12 cellular contexts compared by ENCODE assay signal in the genomic region with DNA sequence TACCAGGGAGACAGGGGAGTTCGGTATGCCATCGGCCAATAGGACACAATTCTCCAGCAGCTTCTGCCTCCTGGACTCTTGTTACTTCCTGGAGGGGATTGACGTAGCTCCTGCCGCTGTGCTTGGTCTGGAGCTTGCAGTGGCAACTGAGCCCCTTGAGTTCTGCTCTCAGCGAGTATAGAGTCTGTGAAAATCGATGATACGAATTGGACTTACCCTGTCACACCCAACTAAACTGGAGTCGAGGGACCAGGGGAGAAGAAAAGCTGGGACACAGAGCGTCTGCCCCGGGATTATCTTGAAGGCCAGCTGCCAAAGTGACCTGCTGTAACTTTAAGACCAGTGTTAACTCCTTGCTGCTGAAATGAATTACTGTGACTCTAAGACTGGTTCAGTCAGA. TPM values are rescaled to one million over a fixed set of nuclear protein-coding genes. Genes with fewer than 3 reads are reported as not detected.
DNase-seq lines count a peak whose midpoint lies in the region; ATAC-seq, FAIRE-seq and TF ChIP-seq lines count a peak whose summit lies in the region.
"Had no signal": no experiment of that assay in that cellular context is flagged by ENCODE, and none has a peak within 500 bp of the region (broad histone marks: within the 10 kb centered on the region; RNA-seq: fewer than 3 reads in every experiment).

No MANE protein-coding gene starts in this region.

- no peak for ATAC-seq in activated CD8-positive, alpha-beta T cell treated with anti-CD3 and anti-CD28 coated beads, Interleukin-2, amount 10 ng/mL, durations not matched to agents 7 days and 5 days
- no peak for ATAC-seq in activated CD8-positive, alpha-beta T cell treated with anti-CD3 and anti-CD28 coated beads for 36 hours
- no peak for ATAC-seq in activated naive CD4-positive, alpha-beta T cell treated with anti-CD3 and anti-CD28 coated beads, Interleukin-2, amount 50 U/mL, for 72 hours

- no peaks in the 10 kb centered on the region for H3K27me3 ChIP-seq in endothelial cell of umbilical vein (ENCODE audit: control insufficient read depth in 2 of 2, insufficient read depth in 2 of 2, low read length in 2 of 2)
- no peaks in the 10 kb centered on the region for H3K27me3 ChIP-seq in PC-9 (ENCODE audit: insufficient read depth, low read depth)

- FAIRE-seq in endothelial cell of umbilical vein (lab: Jason Lieb, UNC): no peak

- H3K9me3 Mint-ChIP-seq in activated CD8-positive, alpha-beta T cell treated with anti-CD3 and anti-CD28 coated beads, Interleukin-2, amount 10 ng/mL, durations not matched to agents 7 days and 5 days (ENCODE audit: insufficient read depth): peaks cover 13% of the 10 kb centered on the region
- H3K9me3 Mint-ChIP-seq in activated CD8-positive, alpha-beta T cell treated with anti-CD3 and anti-CD28 coated beads for 36 hours: peaks cover 9% of the 10 kb centered on the region
- H3K9me3 Mint-ChIP-seq in activated naive CD4-positive, alpha-beta T cell treated with anti-CD3 and anti-CD28 coated beads, Interleukin-2, amount 50 U/mL, for 72 hours: peaks cover 7 to 12% of the 10 kb centered on the region in 2 donors

- dilution Hi-C loops in endothelial cell of umbilical vein (cut with MboI; ENCODE audit: extremely low pct_ligation_motif_present, low sequenced_read_pairs): no loop called here

- peak overlapping the region; percentile 52 for H3K4me2 ChIP-seq in endothelial cell of umbilical vein (ENCODE audit: insufficient read depth, low read length)
- H3K4me2 ChIP-seq in PC-9: no peak overlapping the region

- peak overlapping the region; percentile 88 for H3K27ac ChIP-seq in endothelial cell of umbilical vein (ENCODE audit: insufficient read depth, low read depth, low read length)
- H3K27ac ChIP-seq in PC-9: no peak overlapping the region

- H3K79me2 ChIP-seq in endothelial cell of umbilical vein (ENCODE audit: control insufficient read depth, insufficient read depth, low read length): peaks cover 100% of the 10 kb centered on the region
- H3K79me2 ChIP-seq in PC-9 (ENCODE audit: low read depth): peaks cover 6% of the 10 kb centered on the region; the same call in 1 of the 2 replicates

- H3K4me3 ChIP-seq in endothelial cell of umbilical vein (replicated peaks in 1 of 3; ENCODE audit: insufficient read depth in 1 of 3, low read depth in 1 of 3, low read length in 3 of 3): no peak overlapping the region
- H3K4me3 ChIP-seq in PC-9: no peak overlapping the region

- H3K4me1 Mint-ChIP-seq in activated CD8-positive, alpha-beta T cell treated with anti-CD3 and anti-CD28 coated beads, Interleukin-2, amount 10 ng/mL, durations not matched to agents 7 days and 5 days (ENCODE audit: low read depth): peaks cover 57% of the 10 kb centered on the region
- peaks cover 35% of the 10 kb centered on the region for H3K4me1 Mint-ChIP-seq in activated CD8-positive, alpha-beta T cell treated with anti-CD3 and anti-CD28 coated beads for 36 hours (ENCODE audit: low read depth)

- peaks cover 8% of the 10 kb centered on the region for H4K20me1 ChIP-seq in endothelial cell of umbilical vein (replicated peaks; ENCODE audit: control insufficient read depth, extremely low read depth, insufficient read depth, low read length)
- H4K20me1 ChIP-seq in PC-9 (ENCODE audit: insufficient read depth): peaks cover 5% of the 10 kb centered on the region; the same call in 1 of the 2 replicates

- no peak for DNase-seq in activated CD8-positive, alpha-beta T cell treated with anti-CD3 and anti-CD28 coated beads, Interleukin-2, amount 10 ng/mL, durations not matched to agents 7 days and 5 days
- DNase-seq in activated CD8-positive, alpha-beta T cell treated with anti-CD3 and anti-CD28 coated beads for 36 hours: no peak
- DNase-seq in endothelial cell of umbilical vein (ENCODE audit: low read depth, low spot score): peak; percentile 50
- peak; percentile 27 for DNase-seq in midbrain (lab: John Stamatoyannopoulos, UW)
- peak; percentile 18 for DNase-seq in superior temporal gyrus (ENCODE audit: extremely low spot score)
- DNase-seq in activated naive CD4-positive, alpha-beta T cell treated with anti-CD3 and anti-CD28 coated beads, Interleukin-2, amount 50 U/mL, for 72 hours (ENCODE audit: low spot score in 2 of 2): no peak
- no peak for DNase-seq in PC-9
- no peak for DNase-seq in NK-92 (lab: John Stamatoyannopoulos, UW; ENCODE audit: unreplicated experiment)
- DNase-seq: activated CD4-positive, alpha-beta T cell treated with anti-CD3 and anti-CD28 coated beads, Interleukin-2, amount 50 U/mL, for 1 hour; DMS 273 treated with DMSO at 0.1 percent for 48 hours; kidney glomerular epithelial cell; NCI-H2081 had no signal

- TF ChIP-seq CTCF in activated CD8-positive, alpha-beta T cell treated with anti-CD3 and anti-CD28 coated beads for 36 hours (IDR thresholded peaks at IDR 0.05): no peak
- TF ChIP-seq CTCF in endothelial cell of umbilical vein (IDR thresholded peaks at IDR 0.05; ENCODE audit: extremely low read depth in 1 of 2, insufficient read depth in 1 of 2, low read depth in 1 of 2, low read length in 2 of 2) (no peak), PC-9 (conservative IDR thresholded peaks at IDR 0.05) (no peak)

- peaks cover 10 to 18% of the 10 kb centered on the region in 2 experiments for H3K36me3 ChIP-seq in endothelial cell of umbilical vein (ENCODE audit: control insufficient read depth in 2 of 2, extremely low read depth in 1 of 2, insufficient read depth in 2 of 2, low read length in 2 of 2)
- H3K36me3 ChIP-seq in PC-9 (ENCODE audit: low read depth): peaks cover 7% of the 10 kb centered on the region; the same call in 1 of the 2 replicates

- peaks cover 66% of the 10 kb centered on the region for H3K36me3 Mint-ChIP-seq in activated CD8-positive, alpha-beta T cell treated with anti-CD3 and anti-CD28 coated beads, Interleukin-2, amount 10 ng/mL, durations not matched to agents 7 days and 5 days (ENCODE audit: low read depth)
- H3K36me3 Mint-ChIP-seq in activated CD8-positive, alpha-beta T cell treated with anti-CD3 and anti-CD28 coated beads for 36 hours (ENCODE audit: low read depth): peaks cover 32% of the 10 kb centered on the region
- H3K36me3 Mint-ChIP-seq in activated naive CD4-positive, alpha-beta T cell treated with anti-CD3 and anti-CD28 coated beads, Interleukin-2, amount 50 U/mL, for 72 hours: peaks cover 13 to 36% of the 10 kb centered on the region in 2 donors

- H3K4me1 ChIP-seq in endothelial cell of umbilical vein (ENCODE audit: control insufficient read depth, extremely low read depth, insufficient read depth, low read length) (peaks cover 73% of the 10 kb centered on the region), PC-9 (replicated peaks; ENCODE audit: insufficient read depth) (no peaks in the 10 kb centered on the region)

- H3K27me3 Mint-ChIP-seq in activated CD8-positive, alpha-beta T cell treated with anti-CD3 and anti-CD28 coated beads, Interleukin-2, amount 10 ng/mL, durations not matched to agents 7 days and 5 days (ENCODE audit: low read depth): no peaks in the 10 kb centered on the region
- no peaks in the 10 kb centered on the region for H3K27me3 Mint-ChIP-seq in activated CD8-positive, alpha-beta T cell treated with anti-CD3 and anti-CD28 coated beads for 36 hours

- no peaks in the 10 kb centered on the region for H3F3A ChIP-seq in PC-9 (ENCODE audit: insufficient read depth, low read depth)

- TF ChIP-seq POLR2A in endothelial cell of umbilical vein (IDR thresholded peaks at IDR 0.05; ENCODE audit: low read depth, low read length): no peak

- H2AFZ ChIP-seq in endothelial cell of umbilical vein (ENCODE audit: low read depth, low read length): no peak overlapping the region
- H2AFZ ChIP-seq in PC-9: no peak overlapping the region

- POLR2A ChIA-PET in activated CD8-positive, alpha-beta T cell treated with anti-CD3 and anti-CD28 coated beads, Interleukin-2, amount 10 ng/mL, durations not matched to agents 7 days and 5 days (lab: Charles Lee): interaction anchor here (0.6 kb wide), 1 partner anchor 599 kb away, joined by 3 read pairs; no protein-coding TSS in a partner anchor
- POLR2A ChIA-PET in activated CD8-positive, alpha-beta T cell treated with anti-CD3 and anti-CD28 coated beads for 36 hours (lab: Charles Lee): interaction anchor here (0.8 to 1.3 kb wide), 3 partner anchors 8 to 807 kb away, joined by 3 read pairs; no protein-coding TSS in a partner anchor
- POLR2A ChIA-PET in endothelial cell of umbilical vein (lab: Charles Lee) (interaction anchor here (1.0 kb wide), 1 partner anchor 10 kb away, joined by 4 read pairs; no protein-coding TSS in a partner anchor), PC-9 (lab: Charles Lee; ENCODE audit: unreplicated experiment) (no interaction called here)

- CTCF ChIA-PET in activated CD8-positive, alpha-beta T cell treated with anti-CD3 and anti-CD28 coated beads, Interleukin-2, amount 10 ng/mL, durations not matched to agents 7 days and 5 days (lab: Charles Lee): interaction anchor here (0.6 to 1.4 kb wide), 4 partner anchors 8 to 74 kb away, joined by 3 to 5 read pairs (median 4); no protein-coding TSS in a partner anchor
- CTCF ChIA-PET in activated CD8-positive, alpha-beta T cell treated with anti-CD3 and anti-CD28 coated beads for 36 hours (lab: Charles Lee): interaction anchor here (1.2 to 1.7 kb wide), 2 partner anchors 56 to 79 kb away, joined by 3 to 4 read pairs; no protein-coding TSS in a partner anchor
- CTCF ChIA-PET in endothelial cell of umbilical vein (lab: Charles Lee) (interaction anchor here (0.5 to 1.8 kb wide), 7 partner anchors 14 to 74 kb away, joined by 3 to 5 read pairs (median 4); no protein-coding TSS in a partner anchor), PC-9 (lab: Charles Lee) (interaction anchor here (0.6 kb wide), 1 partner anchor 100 kb away, joined by 3 read pairs; no protein-coding TSS in a partner anchor)

- H3K27ac Mint-ChIP-seq in activated CD8-positive, alpha-beta T cell treated with anti-CD3 and anti-CD28 coated beads, Interleukin-2, amount 10 ng/mL, durations not matched to agents 7 days and 5 days: peak overlapping the region; percentile 41
- no peak overlapping the region for H3K27ac Mint-ChIP-seq in activated CD8-positive, alpha-beta T cell treated with anti-CD3 and anti-CD28 coated beads for 36 hours
- peak overlapping the region in 1 of 2 donors; percentile 11 for H3K27ac Mint-ChIP-seq in activated naive CD4-positive, alpha-beta T cell treated with anti-CD3 and anti-CD28 coated beads, Interleukin-2, amount 50 U/mL, for 72 hours

- H3K9ac ChIP-seq in endothelial cell of umbilical vein (replicated peaks; ENCODE audit: extremely low read depth, insufficient read depth, low read length): peak overlapping the region; percentile 23

- no peaks in the 10 kb centered on the region for H3K9me2 ChIP-seq in PC-9 (ENCODE audit: insufficient read depth)

- H3K9me3 ChIP-seq in endothelial cell of umbilical vein (replicated peaks; ENCODE audit: control insufficient read depth, insufficient read depth, low read length) (no peaks in the 10 kb centered on the region), PC-9 (ENCODE audit: insufficient read depth, low read depth) (peaks cover 14% of the 10 kb centered on the region; the same call in 1 of the 2 replicates)

- BruUV-seq in endothelial cell of umbilical vein (replicated peaks; lab: Mats Ljungman, UMichigan) (no TSS peak), PC-9 (replicated peaks; lab: Mats Ljungman, UMichigan) (no TSS peak)

- intact Hi-C loops in activated CD8-positive, alpha-beta T cell treated with anti-CD3 and anti-CD28 coated beads for 36 hours (cut with micrococcal nuclease): no loop called here
- intact Hi-C loops in endothelial cell of umbilical vein (cut with micrococcal nuclease) (loop anchor here (5.0 kb wide), 1 partner anchor 44 kb away; no protein-coding TSS in a partner anchor), PC-9 (cut with micrococcal nuclease; ENCODE audit: unreplicated experiment) (no loop called here)

- no peak overlapping the region for H3K4me3 Mint-ChIP-seq in activated CD8-positive, alpha-beta T cell treated with anti-CD3 and anti-CD28 coated beads, Interleukin-2, amount 10 ng/mL, durations not matched to agents 7 days and 5 days
- no peak overlapping the region for H3K4me3 Mint-ChIP-seq in activated CD8-positive, alpha-beta T cell treated with anti-CD3 and anti-CD28 coated beads for 36 hours

- H3K9me1 ChIP-seq in endothelial cell of umbilical vein (replicated peaks; ENCODE audit: control insufficient read depth, extremely low read depth, insufficient read depth, low read length): no peaks in the 10 kb centered on the region

RNA-seq across cellular contexts. Expression of a gene that starts 22.2 kb away (rescaled TPM):
- total RNA-seq in activated CD8-positive, alpha-beta T cell treated with anti-CD3 and anti-CD28 coated beads, Interleukin-2, amount 10 ng/mL, durations not matched to agents 7 days and 5 days: 10 to 100 TPM; 86.5 to 88.8 TPM
- 10 to 100 TPM; 79.7 to 91.6 TPM for total RNA-seq in activated CD8-positive, alpha-beta T cell treated with anti-CD3 and anti-CD28 coated beads for 36 hours
- total RNA-seq in endothelial cell of umbilical vein (606 and 631 TPM in 2 replicates), PC-9 (2021) (66.0 and 83.1 TPM in 2 replicates)
- polyA plus RNA-seq in endothelial cell of umbilical vein: 215 and 276 TPM in 2 replicates
- 185 and 188 TPM in 2 replicates for polyA plus RNA-seq in endothelial cell of umbilical vein (2011; cell fraction: cytosol; rRNA removed)
- polyA plus RNA-seq in endothelial cell of umbilical vein (2011; cell fraction: nucleus; rRNA removed): 360 and 367 TPM in 2 replicates
- 277 and 279 TPM in 2 replicates for polyA plus RNA-seq in endothelial cell of umbilical vein (2012)
- polyA minus RNA-seq in endothelial cell of umbilical vein: 250 TPM in 2 replicates
- polyA minus RNA-seq in endothelial cell of umbilical vein (2011; cell fraction: cytosol; rRNA and poly(A)+ RNA removed): 19.9 TPM
- 378 and 398 TPM in 2 replicates for polyA minus RNA-seq in endothelial cell of umbilical vein (2011; cell fraction: nucleus; rRNA and poly(A)+ RNA removed)
- 100 to 1,000 TPM in 1 of 2 donors, 10 to 100 TPM in 1; 53.4 to 103 TPM for total RNA-seq in activated naive CD4-positive, alpha-beta T cell treated with anti-CD3 and anti-CD28 coated beads, Interleukin-2, amount 50 U/mL, for 72 hours

Comparison
In these comparisons a context has a peak if more than half of its experiments do, and no peak if none do; other contexts are left out.
1. DNase-seq: peak in endothelial cell of umbilical vein (single experiment), midbrain (single experiment) and superior temporal gyrus (single experiment); none in activated CD8-positive, alpha-beta T cell treated with anti-CD3 and anti-CD28 coated beads, Interleukin-2, amount 10 ng/mL, durations not matched to agents 7 days and 5 days (single experiment), activated CD8-positive, alpha-beta T cell treated with anti-CD3 and anti-CD28 coated beads for 36 hours (single experiment), activated naive CD4-positive, alpha-beta T cell treated with anti-CD3 and anti-CD28 coated beads, Interleukin-2, amount 50 U/mL, for 72 hours (0 of 2), PC-9 (0 of 2) and NK-92 (single experiment).